ENCODE assay signal across 20 cellular contexts in genomic region chrX:15160558-15160957, GRCh38.
DNase-seq lines count a peak whose midpoint lies in the region; ATAC-seq lines count a peak whose summit lies in the region.
"Had no signal": no experiment of that assay in that cellular context is flagged by ENCODE, and none has a peak within 500 bp of the region (broad histone marks: within the 10 kb centered on the region; RNA-seq: fewer than 3 reads in every experiment).

No MANE protein-coding gene starts in this region.

- ATAC-seq in CD4-positive, CD25-positive, alpha-beta regulatory T cell (ENCODE audit: low read depth in 2 of 2), result no peak
- ATAC-seq in GM19395 (IDR thresholded peaks at IDR 0.05; ENCODE audit: unreplicated experiment), result peak; percentile 61
- peak; percentile 56 for ATAC-seq in HG02938 (IDR thresholded peaks at IDR 0.05; ENCODE audit: unreplicated experiment)
- peak; percentile 69 for ATAC-seq in HG03571 (IDR thresholded peaks at IDR 0.05; ENCODE audit: unreplicated experiment)
- no peak for ATAC-seq in activated CD8-positive, alpha-beta memory T cell treated with anti-CD3 and anti-CD28 coated beads, Interleukin-2, amount 10 ng/mL, durations not matched to agents 7 days and 5 days
- ATAC-seq in HG02973 (IDR thresholded peaks at IDR 0.05; ENCODE audit: unreplicated experiment), result no peak
- no peak for ATAC-seq in left ventricle myocardium superior
- ATAC-seq in GM19035 (IDR thresholded peaks at IDR 0.05; ENCODE audit: unreplicated experiment), result no peak
- ATAC-seq: activated naive CD8-positive, alpha-beta T cell treated with anti-CD3 and anti-CD28 coated beads, Interleukin-2, amount 50 U/mL, for 24 hours; left lobe of liver had no signal

- H3K27ac ChIP-seq in CD4-positive, CD25-positive, alpha-beta regulatory T cell (ENCODE audit: insufficient read depth, low read length, poor library complexity, severe bottlenecking), result no peak overlapping the region
- H3K27ac ChIP-seq: KMS-11, sigmoid colon, testis had no signal

- no peaks in the 10 kb centered on the region for H3K36me3 ChIP-seq in CD4-positive, CD25-positive, alpha-beta regulatory T cell (ENCODE audit: control insufficient read depth, insufficient read depth, low read length)
- H3K36me3 ChIP-seq: BE2C, sigmoid colon had no signal

- peaks cover 9% of the 10 kb centered on the region for H3K4me1 ChIP-seq in CD4-positive, CD25-positive, alpha-beta regulatory T cell (ENCODE audit: control insufficient read depth, insufficient read depth, low read length, poor library complexity, severe bottlenecking)
- H3K4me1 ChIP-seq: BE2C, sigmoid colon, testis had no signal

- no peak for DNase-seq in CD4-positive, CD25-positive, alpha-beta regulatory T cell
- DNase-seq in activated CD8-positive, alpha-beta memory T cell treated with anti-CD3 and anti-CD28 coated beads, Interleukin-2, amount 10 ng/mL, durations not matched to agents 7 days and 5 days, result no peak
- DNase-seq in left ventricle myocardium superior, result no peak
- DNase-seq: activated CD4-positive, alpha-beta T cell treated with anti-CD3 and anti-CD28 coated beads, Interleukin-2, amount 50 U/mL, for 4 hours; activated effector memory CD4-positive, alpha-beta T cell treated with anti-CD3 and anti-CD28 coated beads, Interleukin-2, amount 50 U/mL, for 16 hours; activated naive CD8-positive, alpha-beta T cell treated with anti-CD3 and anti-CD28 coated beads, Interleukin-2, amount 50 U/mL, for 24 hours; BE2C; cortex of kidney; NCI-H2029; sigmoid colon; testis had no signal

- CTCF ChIA-PET in activated CD8-positive, alpha-beta memory T cell treated with anti-CD3 and anti-CD28 coated beads, Interleukin-2, amount 10 ng/mL, durations not matched to agents 7 days and 5 days (lab: Charles Lee), result no interaction called here

- intact Hi-C loops in left ventricle myocardium superior (cut with micrococcal nuclease), result no loop called here

- H3K4me1 Mint-ChIP-seq in CD4-positive, CD25-positive, alpha-beta regulatory T cell, result peaks cover 8 to 41% (median 22%) of the 10 kb centered on the region in 4 donors
- peaks cover 25% of the 10 kb centered on the region for H3K4me1 Mint-ChIP-seq in activated CD8-positive, alpha-beta memory T cell treated with anti-CD3 and anti-CD28 coated beads, Interleukin-2, amount 10 ng/mL, durations not matched to agents 7 days and 5 days
- H3K4me1 Mint-ChIP-seq: mesothelial cell of epicardium, nephron had no signal

- H3K4me3 Mint-ChIP-seq in CD4-positive, CD25-positive, alpha-beta regulatory T cell, result no peak overlapping the region
- no peak overlapping the region for H3K4me3 Mint-ChIP-seq in activated CD8-positive, alpha-beta memory T cell treated with anti-CD3 and anti-CD28 coated beads, Interleukin-2, amount 10 ng/mL, durations not matched to agents 7 days and 5 days
- H3K4me3 Mint-ChIP-seq: activated naive CD8-positive, alpha-beta T cell treated with anti-CD3 and anti-CD28 coated beads, Interleukin-2, amount 50 U/mL, for 24 hours; mesothelial cell of epicardium; nephron had no signal

- H3K4me3 ChIP-seq in CD4-positive, CD25-positive, alpha-beta regulatory T cell (ENCODE audit: low read depth, low read length), result no peak overlapping the region
- H3K4me3 ChIP-seq: sigmoid colon, testis had no signal

- H3K9me3 ChIP-seq in CD4-positive, CD25-positive, alpha-beta regulatory T cell (ENCODE audit: control insufficient read depth in 2 of 2, low read length in 2 of 2), result no peaks in the 10 kb centered on the region
- H3K9me3 ChIP-seq: BE2C, sigmoid colon, testis had no signal

- H3K27me3 Mint-ChIP-seq in CD4-positive, CD25-positive, alpha-beta regulatory T cell, result peaks cover under 1% of the 10 kb centered on the region
- no peaks in the 10 kb centered on the region for H3K27me3 Mint-ChIP-seq in activated CD8-positive, alpha-beta memory T cell treated with anti-CD3 and anti-CD28 coated beads, Interleukin-2, amount 10 ng/mL, durations not matched to agents 7 days and 5 days
- H3K27me3 Mint-ChIP-seq: activated naive CD8-positive, alpha-beta T cell treated with anti-CD3 and anti-CD28 coated beads, Interleukin-2, amount 50 U/mL, for 24 hours had no signal

- H3K27me3 ChIP-seq in CD4-positive, CD25-positive, alpha-beta regulatory T cell (ENCODE audit: control insufficient read depth, insufficient read depth, low read length), result no peaks in the 10 kb centered on the region
- H3K27me3 ChIP-seq: BE2C, sigmoid colon, testis had no signal

- no peaks in the 10 kb centered on the region for H3K36me3 Mint-ChIP-seq in CD4-positive, CD25-positive, alpha-beta regulatory T cell
- peaks cover 4% of the 10 kb centered on the region for H3K36me3 Mint-ChIP-seq in activated CD8-positive, alpha-beta memory T cell treated with anti-CD3 and anti-CD28 coated beads, Interleukin-2, amount 10 ng/mL, durations not matched to agents 7 days and 5 days
- H3K36me3 Mint-ChIP-seq: mesothelial cell of epicardium had no signal

- no peaks in the 10 kb centered on the region for H3K9me3 Mint-ChIP-seq in CD4-positive, CD25-positive, alpha-beta regulatory T cell
- peaks cover 3% of the 10 kb centered on the region for H3K9me3 Mint-ChIP-seq in activated CD8-positive, alpha-beta memory T cell treated with anti-CD3 and anti-CD28 coated beads, Interleukin-2, amount 10 ng/mL, durations not matched to agents 7 days and 5 days (ENCODE audit: low read depth)
- H3K9me3 Mint-ChIP-seq: activated naive CD8-positive, alpha-beta T cell treated with anti-CD3 and anti-CD28 coated beads, Interleukin-2, amount 50 U/mL, for 24 hours; nephron had no signal

- H3K27ac Mint-ChIP-seq in CD4-positive, CD25-positive, alpha-beta regulatory T cell, result peak overlapping the region in 2 of 3 donors; percentile 8 to 14
- no peak overlapping the region for H3K27ac Mint-ChIP-seq in activated CD8-positive, alpha-beta memory T cell treated with anti-CD3 and anti-CD28 coated beads, Interleukin-2, amount 10 ng/mL, durations not matched to agents 7 days and 5 days
- H3K27ac Mint-ChIP-seq: activated naive CD8-positive, alpha-beta T cell treated with anti-CD3 and anti-CD28 coated beads, Interleukin-2, amount 50 U/mL, for 24 hours; mesothelial cell of epicardium had no signal

Comparison
In these comparisons a context has a peak if more than half of its experiments do, and no peak if none do; other contexts are left out.
1. ATAC-seq: peak in GM19395 (single experiment), HG02938 (single experiment) and HG03571 (single experiment); none in CD4-positive, CD25-positive, alpha-beta regulatory T cell (0 of 2), activated CD8-positive, alpha-beta memory T cell treated with anti-CD3 and anti-CD28 coated beads, Interleukin-2, amount 10 ng/mL, durations not matched to agents 7 days and 5 days (single experiment), HG02973 (single experiment), left ventricle myocardium superior (single experiment) and GM19035 (single experiment).